In genomic region chr22:37546436-37547248, GRCh38 we compare ENCODE assay signal across 10 cellular contexts. TPM values are rescaled to one million over a fixed set of nuclear protein-coding genes. Genes with fewer than 3 reads are reported as not detected.
DNase-seq lines count a peak whose midpoint lies in the region; ATAC-seq and TF ChIP-seq lines count a peak whose summit lies in the region.
"Had no signal": no experiment of that assay in that cellular context is flagged by ENCODE, and none has a peak within 500 bp of the region (broad histone marks: within the 10 kb centered on the region; RNA-seq: fewer than 3 reads in every experiment).

No MANE protein-coding gene starts in this region.

- H3K27me3 ChIP-seq in BLaER1 = no peaks in the 10 kb centered on the region
- H3K27me3 ChIP-seq in cardiac muscle cell = no peaks in the 10 kb centered on the region
- no peaks in the 10 kb centered on the region for H3K27me3 ChIP-seq in ovary

- H3K4me1 ChIP-seq in BLaER1 (peaks cover 47% of the 10 kb centered on the region), cardiac muscle cell (ENCODE audit: low read depth) (peaks cover 7% of the 10 kb centered on the region), ovary (ENCODE audit: insufficient read depth) (peaks cover 22% of the 10 kb centered on the region)

- TF ChIP-seq CTCF in cardiac muscle cell (IDR thresholded peaks at IDR 0.05; ENCODE audit: low read depth, low read length) = peak; percentile 20
- peak in 1 of 3 donors; percentile 13 for TF ChIP-seq CTCF in ovary (IDR thresholded peaks at IDR 0.05)

- H3K4me3 ChIP-seq in BLaER1 (no peak overlapping the region), cardiac muscle cell (no peak overlapping the region), ovary (no peak overlapping the region)

- no peaks in the 10 kb centered on the region for H4K20me1 ChIP-seq in BLaER1

- H3K36me3 ChIP-seq in BLaER1 (no peaks in the 10 kb centered on the region), cardiac muscle cell (no peaks in the 10 kb centered on the region), ovary (no peaks in the 10 kb centered on the region)

- no peak overlapping the region for H3K27ac ChIP-seq in BLaER1
- peak overlapping the region; percentile 73 for H3K27ac ChIP-seq in cardiac muscle cell
- H3K27ac ChIP-seq in ovary = peak overlapping the region; percentile 93 to 94
- H3K27ac ChIP-seq: HL-60 had no signal

- 10 to 14% (median 12%) methylated on average over 21 of the region's 21 CpGs for WGBS in ovary, 3 donors

- ATAC-seq in HG02840 (IDR thresholded peaks at IDR 0.05; ENCODE audit: low FRiP score, unreplicated experiment) (no peak), GM18858 (IDR thresholded peaks at IDR 0.05; ENCODE audit: unreplicated experiment) (no peak)

- DNase-seq in amniotic epithelial cell (ENCODE audit: low read depth) = peak; percentile 94
- peak; percentile 60 to 97 for DNase-seq in cardiac muscle cell (ENCODE audit: low read depth in 1 of 2, low spot score in 1 of 2)
- DNase-seq in ovary = peak; percentile 75 to 86 (median 77)
- DNase-seq in NCI-H345 (lab: John Stamatoyannopoulos, UW) = no peak
- DNase-seq in NOMO-1 treated with dmso at 0.1 percent for 144 hours (lab: John Stamatoyannopoulos, UW; ENCODE audit: unreplicated experiment) = no peak
- DNase-seq: GF-D8 had no signal

- no peak for TF ChIP-seq EP300 in ovary (IDR thresholded peaks at IDR 0.05)

- H3K9me3 ChIP-seq in BLaER1 (no peaks in the 10 kb centered on the region), cardiac muscle cell (ENCODE audit: low read depth) (no peaks in the 10 kb centered on the region), ovary (no peaks in the 10 kb centered on the region)

- no peak for TF ChIP-seq POLR2A in ovary (IDR thresholded peaks at IDR 0.05)

- H3K9ac ChIP-seq in BLaER1 = no peak overlapping the region

- intact Hi-C loops in ovary (cut with DNase I) = loop anchor here in 3 of 4 donors (2.0 to 10.0 kb wide), 2 partner anchors 14 to 48 kb away; partner anchors contain the start of gene CDC42EP1 (in 3 of the 3)

- peak overlapping the region; percentile 62 for H3K4me2 ChIP-seq in BLaER1

RNA-seq across cellular contexts. Expression of gene CDC42EP1, which starts 13.6 kb away (rescaled TPM):
- total RNA-seq in cardiac muscle cell (8.9 and 12.7 TPM in 2 replicates), ovary (100 to 1,000 TPM in 2 of 7 donors, 10 to 100 TPM in 5; 25.6 to 125 (median 89.7) TPM)
- polyA plus RNA-seq in cardiac muscle cell (10.9 and 21.6 TPM in 2 replicates), ovary (10 to 100 TPM in 1 of 2 donors, 1 to 10 TPM in 1; 3.4 to 41.3 TPM)

RNA-seq across cellular contexts. Expression of gene CARD10, which starts 27.4 kb away (rescaled TPM):
- total RNA-seq in cardiac muscle cell (3.3 and 4.5 TPM in 2 replicates), ovary (10 to 100 TPM in 4 of 7 donors, 1 to 10 TPM in 3; 4.8 to 13.6 (median 10.1) TPM)
- polyA plus RNA-seq in cardiac muscle cell (2.1 and 3.9 TPM in 2 replicates), ovary (1 to 10 TPM in 1 of 2 donors, under 1 TPM in 1; 0.72 to 7.9 TPM)

RNA-seq across cellular contexts. Expression of gene LGALS2, which starts 33.2 kb away (rescaled TPM):
- not detected in 2 replicates for total RNA-seq in cardiac muscle cell
- not detected in 2 replicates for polyA plus RNA-seq in cardiac muscle cell
- total RNA-seq in ovary = 1 to 10 TPM in 2 of 7 donors, not detected in 5; 1.7 to 2.6 TPM
- polyA plus RNA-seq in ovary = 1 to 10 TPM in 1 of 2 donors, under 1 TPM in 1; 0.35 to 2.6 TPM

Comparison
In these comparisons a context has a peak if more than half of its experiments do, and no peak if none do; other contexts are left out.
1. DNase-seq: peak in amniotic epithelial cell (single experiment), cardiac muscle cell (2 of 2) and ovary (5 of 5); none in NCI-H345 (single experiment) and NOMO-1 treated with dmso at 0.1 percent for 144 hours (single experiment).